In the genomic region with DNA sequence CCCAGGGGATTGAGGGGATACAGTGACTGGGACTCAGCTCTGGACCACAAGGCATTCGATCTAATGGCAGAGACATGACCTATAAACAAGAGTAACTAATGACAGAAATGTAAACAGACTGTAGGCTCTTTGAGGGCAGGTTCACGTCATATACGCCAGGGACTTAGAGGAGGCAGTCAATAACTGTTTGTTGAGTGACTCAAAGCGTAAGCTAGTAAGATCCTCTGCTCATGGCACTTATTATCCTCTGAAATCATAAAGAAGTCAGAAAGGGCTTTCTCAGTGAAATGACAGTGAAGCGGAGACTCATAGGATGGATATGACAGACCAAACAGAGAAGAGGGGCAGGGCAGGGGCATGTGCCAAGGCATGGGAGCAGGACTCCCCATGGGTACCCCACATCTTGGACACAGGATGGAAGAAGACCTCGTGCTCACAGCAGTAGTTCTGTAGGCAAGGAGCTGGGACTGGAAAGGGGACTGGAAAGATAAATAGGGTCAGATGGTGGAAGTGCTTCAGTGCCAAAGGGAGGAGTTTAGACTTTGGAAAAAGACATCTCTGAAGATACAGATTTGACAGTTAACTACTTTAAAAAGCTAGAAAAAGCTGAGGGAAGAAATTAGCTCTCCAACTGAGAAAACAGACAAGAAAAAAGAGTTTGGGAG, we compare ENCODE assay signal across 24 cellular contexts.
DNase-seq lines count a peak whose midpoint lies in the region; ATAC-seq and TF ChIP-seq lines count a peak whose summit lies in the region.
"Had no signal": no experiment of that assay in that cellular context is flagged by ENCODE, and none has a peak within 500 bp of the region (broad histone marks: within the 10 kb centered on the region; RNA-seq: fewer than 3 reads in every experiment).

No MANE protein-coding gene starts in this region.

- H3K9me3 Mint-ChIP-seq in stimulated activated effector memory CD8-positive, alpha-beta T cell treated with anti-CD3 and anti-CD28 coated beads, Interleukin-12 subunit alpha, Interleukin-12 subunit beta, amount 100 ng/mL, for 72 hours = no peaks in the 10 kb centered on the region
- H3K9me3 Mint-ChIP-seq: CD8-positive, alpha-beta T cell had no signal

- H3K4me3 ChIP-seq in Panc1 (ENCODE audit: low read depth in 2 of 2, low read length in 2 of 2) = no peak overlapping the region
- H3K4me3 ChIP-seq: BLaER1, SJSA1 had no signal

- no peak overlapping the region for H3K4me3 Mint-ChIP-seq in stimulated activated effector memory CD8-positive, alpha-beta T cell treated with anti-CD3 and anti-CD28 coated beads, Interleukin-12 subunit alpha, Interleukin-12 subunit beta, amount 100 ng/mL, for 72 hours
- H3K4me3 Mint-ChIP-seq: CD8-positive, alpha-beta T cell had no signal

- in situ Hi-C loops in Panc1 (cut with HindIII; ENCODE audit: low pct_unique_long_range_greater_than_20kb, low sequenced_read_pairs) = no loop called here

- H3K4me1 Mint-ChIP-seq in stimulated activated effector memory CD8-positive, alpha-beta T cell treated with anti-CD3 and anti-CD28 coated beads, Interleukin-12 subunit alpha, Interleukin-12 subunit beta, amount 100 ng/mL, for 72 hours = peaks cover 34% of the 10 kb centered on the region

- DNase-seq in NCI-H446 (lab: John Stamatoyannopoulos, UW) (peak; percentile 15 to 33), NCI-H446 treated with DMSO at 0.1 percent for 48 hours (lab: John Stamatoyannopoulos, UW) (no peak), Panc1 (ENCODE audit: low read depth, low spot score) (no peak), left lobe of liver (ENCODE audit: low spot score) (no peak), H4 (ENCODE audit: low spot score) (no peak), NCI-H187 treated with DMSO at 0.1 percent for 48 hours (lab: John Stamatoyannopoulos, UW) (no peak)
- no peak for DNase-seq in stimulated activated effector memory CD8-positive, alpha-beta T cell treated with anti-CD3 and anti-CD28 coated beads, Interleukin-12 subunit alpha, Interleukin-12 subunit beta, amount 100 ng/mL, for 72 hours (ENCODE audit: low spot score in 2 of 2)
- DNase-seq: ACHN; Calu3; CD8-positive, alpha-beta T cell; DMS153; H7; NCI-H1105; NCI-H146; NCI-H2029 treated with DMSO at 0.1 percent for 48 hours; NCI-H226; NCI-H524 treated with DMSO at 0.1 percent for 48 hours; NCI-H82 had no signal

- ATAC-seq in Panc1 (no peak), left lobe of liver (peak; percentile 21), HG02623 (IDR thresholded peaks at IDR 0.05; ENCODE audit: unreplicated experiment) (no peak)
- ATAC-seq in stimulated activated effector memory CD8-positive, alpha-beta T cell treated with anti-CD3 and anti-CD28 coated beads, Interleukin-12 subunit alpha, Interleukin-12 subunit beta, amount 100 ng/mL, for 72 hours = no peak
- ATAC-seq: CD8-positive, alpha-beta T cell had no signal

- H3K36me3 ChIP-seq in Panc1 (ENCODE audit: control insufficient read depth, insufficient read depth, low read length) = no peaks in the 10 kb centered on the region
- H3K36me3 ChIP-seq: BLaER1, SJSA1 had no signal

- peak overlapping the region; percentile 24; the same call in 1 of the 2 replicates for H3K27ac ChIP-seq in Panc1 (ENCODE audit: low read length)
- H3K27ac ChIP-seq: 22Rv1, BLaER1, HL-60, KMS-11, SJSA1 had no signal

- BruUV-seq in Panc1 (replicated peaks; lab: Mats Ljungman, UMichigan) = no TSS peak

- no peaks in the 10 kb centered on the region; the same call in none of the 2 replicates for H3K4me1 ChIP-seq in Panc1 (ENCODE audit: control insufficient read depth, insufficient read depth, low read length)
- H3K4me1 ChIP-seq: BLaER1 had no signal

- CTCF ChIA-PET in Panc1 (lab: Charles Lee) = interaction anchor here (0.6 kb wide), 1 partner anchor 105 kb away, joined by 3 read pairs; no protein-coding TSS in a partner anchor

- POLR2A ChIA-PET in Panc1 (lab: Charles Lee) = no interaction called here

- H3K9me3 ChIP-seq in Panc1 (ENCODE audit: control insufficient read depth, insufficient read depth, low read depth, low read length) = no peaks in the 10 kb centered on the region
- H3K9me3 ChIP-seq: BLaER1, SJSA1 had no signal

- peak overlapping the region; percentile 1 for H3K27ac Mint-ChIP-seq in stimulated activated effector memory CD8-positive, alpha-beta T cell treated with anti-CD3 and anti-CD28 coated beads, Interleukin-12 subunit alpha, Interleukin-12 subunit beta, amount 100 ng/mL, for 72 hours
- H3K27ac Mint-ChIP-seq: CD8-positive, alpha-beta T cell had no signal

- intact Hi-C loops in Panc1 (cut with micrococcal nuclease; ENCODE audit: unreplicated experiment) = no loop called here

- peaks cover 8% of the 10 kb centered on the region for H3K36me3 Mint-ChIP-seq in stimulated activated effector memory CD8-positive, alpha-beta T cell treated with anti-CD3 and anti-CD28 coated beads, Interleukin-12 subunit alpha, Interleukin-12 subunit beta, amount 100 ng/mL, for 72 hours
- H3K36me3 Mint-ChIP-seq: CD8-positive, alpha-beta T cell had no signal

- TF ChIP-seq CTCF in Panc1 (IDR thresholded peaks at IDR 0.05) = no peak

- H3K27me3 ChIP-seq in Panc1 (ENCODE audit: control insufficient read depth, insufficient read depth, low read length) = no peaks in the 10 kb centered on the region
- H3K27me3 ChIP-seq: BLaER1, SJSA1 had no signal

Comparison
In these comparisons a context has a peak if more than half of its experiments do, and no peak if none do; other contexts are left out.
1. DNase-seq: peak in NCI-H446 (2 of 2); none in NCI-H446 treated with DMSO at 0.1 percent for 48 hours (single experiment), Panc1 (single experiment), left lobe of liver (single experiment), stimulated activated effector memory CD8-positive, alpha-beta T cell treated with anti-CD3 and anti-CD28 coated beads, Interleukin-12 subunit alpha, Interleukin-12 subunit beta, amount 100 ng/mL, for 72 hours (0 of 2), H4 (single experiment) and NCI-H187 treated with DMSO at 0.1 percent for 48 hours (single experiment).